9 cellular contexts compared by ENCODE assay signal in genomic region chr6:146545608-146546007, GRCh38. TPM values are rescaled to one million over a fixed set of nuclear protein-coding genes. Genes with fewer than 3 reads are reported as not detected.
A peak's percentile ranks its signal among the peaks of the same experiment; 100 is the strongest.
DNase-seq lines count a peak whose midpoint lies in the region; ATAC-seq, FAIRE-seq and TF ChIP-seq lines count a peak whose summit lies in the region.
"Had no signal": no experiment of that assay in that cellular context is flagged by ENCODE, and none has a peak within 500 bp of the region (broad histone marks: within the 10 kb centered on the region; RNA-seq: fewer than 3 reads in every experiment).

No MANE protein-coding gene starts in this region.

- H3K36me3 ChIP-seq in heart left ventricle, result peaks cover 0 to 14% (median 10%) of the 10 kb centered on the region in 9 donors
- H3K36me3 ChIP-seq in mammary epithelial cell (ENCODE audit: insufficient read depth, low read length), result peaks cover 5% of the 10 kb centered on the region

- no TSS peak for BruUV-seq in mammary epithelial cell (replicated peaks; lab: Mats Ljungman, UMichigan)

- CTCF ChIA-PET in mammary epithelial cell (lab: Charles Lee; ENCODE audit: low non-redundant PET), result no interaction called here

- in situ Hi-C loops in mammary epithelial cell (cut with MboI; ENCODE audit: low sequenced_read_pairs in 2 of 2), result no loop called here

- 38 to 48% (median 46%) methylated on average over 5 of the region's 5 CpGs for WGBS in heart left ventricle, 4 donors
- 23% methylated on average over 5 of the region's 5 CpGs for WGBS in mammary epithelial cell (ENCODE audit: low coverage, missing lambda C conversion rate)

- H3K79me2 ChIP-seq in mammary epithelial cell (ENCODE audit: insufficient read depth, low read length), result peaks cover 62% of the 10 kb centered on the region

- H3K4me3 ChIP-seq in heart left ventricle (peak overlapping the region in 11 of 12 donors; percentile 2 to 88 (median 82)), mammary epithelial cell (replicated peaks in 1 of 3; ENCODE audit: insufficient read depth in 1 of 3, low read depth in 2 of 3, low read length in 3 of 3) (peak overlapping the region; percentile 59 to 97 (median 91))

- DNase-seq in heart left ventricle (no peak), Right ventricle myocardium superior (no peak), mammary epithelial cell (peak; percentile 30), medulla oblongata (ENCODE audit: extremely low spot score) (peak; percentile 27), urothelium cell line (ENCODE audit: low spot score) (peak; percentile 4), GM10266 (ENCODE audit: extremely low spot score) (no peak), GOT3 (lab: John Stamatoyannopoulos, UW) (no peak)

- H3K4me2 ChIP-seq in mammary epithelial cell (ENCODE audit: insufficient read depth, low read depth, low read length), result peak overlapping the region; percentile 96

- H3K4me1 ChIP-seq in heart left ventricle (peaks cover 0 to 45% (median 20%) of the 10 kb centered on the region in 12 donors), mammary epithelial cell (ENCODE audit: insufficient read depth, low read length) (peaks cover 24% of the 10 kb centered on the region)

- ATAC-seq in heart left ventricle (no peak), Right ventricle myocardium superior (ENCODE audit: poor library complexity) (no peak), HG03159 (IDR thresholded peaks at IDR 0.05; ENCODE audit: unreplicated experiment) (no peak)

- TF ChIP-seq CTCF in heart left ventricle (IDR thresholded peaks at IDR 0.05), result no peak
- no peak for TF ChIP-seq CTCF in mammary epithelial cell (conservative IDR thresholded peaks at IDR 0.05 in 1 of 2, IDR thresholded peaks at IDR 0.05 in 1 of 2; ENCODE audit: extremely low read depth in 1 of 2, insufficient read depth in 1 of 2, low read depth in 1 of 2, low read length in 2 of 2)
- TF ChIP-seq CTCF in GM10266 (IDR thresholded peaks at IDR 0.05; ENCODE audit: control insufficient read depth, insufficient read depth, low read depth, missing control alignments), result no peak

- H3K27me3 ChIP-seq in heart left ventricle (no peaks in the 10 kb centered on the region), mammary epithelial cell (ENCODE audit: insufficient read depth, low read length) (no peaks in the 10 kb centered on the region)

- no peaks in the 10 kb centered on the region for H3K9me3 ChIP-seq in heart left ventricle
- no peaks in the 10 kb centered on the region for H3K9me3 ChIP-seq in mammary epithelial cell (replicated peaks; ENCODE audit: insufficient read depth, low read length)

- no peak for FAIRE-seq in urothelium cell line (lab: Jason Lieb, UNC)
- FAIRE-seq: A204.1 had no signal

- peak overlapping the region; percentile 32 for H2AFZ ChIP-seq in mammary epithelial cell (ENCODE audit: low read depth, low read length)

- H3K9ac ChIP-seq in mammary epithelial cell (ENCODE audit: insufficient read depth, low read length), result peak overlapping the region; percentile 79

- dilution Hi-C loops in mammary epithelial cell (cut with HindIII; ENCODE audit: low sequenced_read_pairs), result no loop called here

- H3K27ac ChIP-seq in heart left ventricle (peak overlapping the region in 11 of 12 donors; percentile 6 to 98 (median 93)), mammary epithelial cell (ENCODE audit: insufficient read depth, low read depth, low read length) (peak overlapping the region; percentile 92)

- no peaks in the 10 kb centered on the region for H4K20me1 ChIP-seq in mammary epithelial cell (ENCODE audit: insufficient read depth, low read length)

- intact Hi-C loops in heart left ventricle (cut with DNase I), result loop anchor here in 5 of 10 donors (10.0 kb wide), 4 partner anchors 149 to 731 kb away; partner anchors contain the start of genes SHPRH (in 3 of the 5) and FBXO30 (in 1 of the 5)
- intact Hi-C loops in Right ventricle myocardium superior (cut with DNase I), result no loop called here
- intact Hi-C loops in mammary epithelial cell (cut with micrococcal nuclease), result loop anchor here (10.0 kb wide), 2 partner anchors 581 to 801 kb away; partner anchors contain the start of gene SHPRH

- no peak for TF ChIP-seq POLR2A in heart left ventricle (IDR thresholded peaks at IDR 0.05)

RNA-seq across cellular contexts. Expression of gene RAB32, which starts 2.0 kb away (rescaled TPM):
- 10 to 100 TPM in 3 of 9 donors, 1 to 10 TPM in 6; 3.9 to 22.7 (median 7.7) TPM for total RNA-seq in heart left ventricle
- 1 to 10 TPM; 1.9 to 9.3 TPM for polyA plus RNA-seq in heart left ventricle
- total RNA-seq in Right ventricle myocardium superior, result 5.3 TPM
- 10 to 100 TPM; 56.5 to 79.9 TPM for total RNA-seq in mammary epithelial cell
- polyA plus RNA-seq in mammary epithelial cell, result 48.6 TPM
- 21.0 TPM for polyA minus RNA-seq in mammary epithelial cell

RNA-seq across cellular contexts. Expression of gene ADGB, which starts 53.2 kb away (rescaled TPM):
- total RNA-seq in heart left ventricle, result not detected
- not detected for polyA plus RNA-seq in heart left ventricle
- total RNA-seq in Right ventricle myocardium superior, result not detected
- not detected for total RNA-seq in mammary epithelial cell
- polyA plus RNA-seq in mammary epithelial cell, result not detected
- not detected for polyA minus RNA-seq in mammary epithelial cell

Comparison
In these comparisons a context has a peak if more than half of its experiments do, and no peak if none do; other contexts are left out.
1. DNase-seq: peak in mammary epithelial cell (single experiment), medulla oblongata (single experiment) and urothelium cell line (single experiment); none in heart left ventricle (0 of 5), Right ventricle myocardium superior (single experiment), GM10266 (single experiment) and GOT3 (single experiment).